Comparison of ENCODE assay signal across 13 cellular contexts in the genomic region with DNA sequence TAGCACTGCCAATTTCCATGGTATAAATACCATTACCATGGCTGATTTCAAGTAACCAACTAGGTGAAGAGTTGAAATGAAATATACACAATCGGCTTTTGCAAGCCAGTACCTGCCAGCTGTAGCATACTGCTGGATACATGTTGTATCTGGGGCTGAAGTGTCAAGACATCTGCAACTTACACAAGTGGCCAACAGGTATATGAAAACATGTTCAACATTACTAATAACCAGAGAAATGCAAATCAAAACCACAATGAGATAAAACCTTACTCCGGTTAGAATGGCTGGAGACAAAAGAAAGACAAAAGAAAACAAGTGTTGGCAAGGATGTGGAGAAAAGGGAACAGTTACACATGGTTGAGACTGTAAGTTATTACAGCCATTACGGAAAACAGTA. TPM values are rescaled to one million over a fixed set of nuclear protein-coding genes. Genes with fewer than 3 reads are reported as not detected.
A peak's percentile ranks its signal among the peaks of the same experiment; 100 is the strongest.
DNase-seq lines count a peak whose midpoint lies in the region; ATAC-seq, FAIRE-seq and TF ChIP-seq lines count a peak whose summit lies in the region.
"Had no signal": no experiment of that assay in that cellular context is flagged by ENCODE, and none has a peak within 500 bp of the region (broad histone marks: within the 10 kb centered on the region; RNA-seq: fewer than 3 reads in every experiment).

No MANE protein-coding gene starts in this region.

- H3K9me2 ChIP-seq in MM.1S (replicated peaks; ENCODE audit: insufficient read depth, low read length) = no peaks in the 10 kb centered on the region

- intact Hi-C loops in adrenal gland (cut with DNase I) = no loop called here

- 0 out of 2 replicates have a peak, but pooled peaks cover 3% of the 10 kb centered on the region for H4K20me1 ChIP-seq in MM.1S (ENCODE audit: insufficient read depth, low read length)

- H3K27me3 ChIP-seq in MM.1S (replicated peaks; ENCODE audit: insufficient read depth, low read length) (no peaks in the 10 kb centered on the region), trophoblast cell (ENCODE audit: insufficient read depth, low read length) (no peaks in the 10 kb centered on the region), adrenal gland (no peaks in the 10 kb centered on the region)

- WGBS in trophoblast cell (ENCODE audit: extremely low coverage, insufficient coverage, insufficient read length) = no CpG with 5 or more reads among the region's 3 CpGs
- 93 to 98% (median 95%) methylated on average over 3 of the region's 3 CpGs for WGBS in adrenal gland, 4 donors

- H3K23ac ChIP-seq in trophoblast cell (ENCODE audit: low read length) = no peak overlapping the region

- H3K4me1 Mint-ChIP-seq in progenitor cell of endocrine pancreas (ENCODE audit: low read depth) = peaks cover 3% of the 10 kb centered on the region

- H3K4me1 ChIP-seq in MM.1S (ENCODE audit: low read length) (peaks cover 53% of the 10 kb centered on the region), trophoblast cell (ENCODE audit: control insufficient read depth in 1 of 2, insufficient read depth in 2 of 2, low read length in 2 of 2) (no peaks in the 10 kb centered on the region), adrenal gland (replicated peaks in 1 of 2) (peaks cover under 1 to 11% of the 10 kb centered on the region in 2 donors)

- no peak overlapping the region for H4K12ac ChIP-seq in trophoblast cell (ENCODE audit: low read depth, low read length)

- H2AK5ac ChIP-seq in trophoblast cell (ENCODE audit: low read length) = no peak overlapping the region

- H2AFZ ChIP-seq in MM.1S (ENCODE audit: low read length) (no peak overlapping the region), trophoblast cell (ENCODE audit: insufficient read depth, low read length, poor library complexity) (no peak overlapping the region)

- H3K18ac ChIP-seq in trophoblast cell (ENCODE audit: low read length) = no peak overlapping the region

- H3K79me1 ChIP-seq in trophoblast cell (ENCODE audit: low read length) = no peaks in the 10 kb centered on the region

- H3K9me3 ChIP-seq in MM.1S (replicated peaks; ENCODE audit: insufficient read depth, low read length) (no peaks in the 10 kb centered on the region), trophoblast cell (ENCODE audit: insufficient read depth, low read depth, low read length) (no peaks in the 10 kb centered on the region), adrenal gland (replicated peaks in 1 of 3) (no peaks in the 10 kb centered on the region)

- no peak overlapping the region for H2BK5ac ChIP-seq in trophoblast cell (ENCODE audit: low read depth, low read length, poor library complexity)

- DNase-seq in GM12891 (ENCODE audit: insufficient read length, low spot score) (no peak), MM.1S (peak; percentile 81), trophoblast cell (no peak), adrenal gland (no peak), progenitor cell of endocrine pancreas (ENCODE audit: low spot score, unreplicated experiment) (no peak), hepatic stellate cell (ENCODE audit: low spot score) (no peak)
- DNase-seq: activated naive CD4-positive, alpha-beta T cell treated with Interleukin-2 at 50 U/mL for 16 hours; MV-4-11; NCI-H510A; stimulated activated CD4-positive, alpha-beta T cell treated with anti-CD3 and anti-CD28 coated beads, Interleukin-2, amount 100 ng/mL, for 24 hours had no signal

- peak; percentile 57 for FAIRE-seq in GM12891 (lab: Jason Lieb, UNC)
- FAIRE-seq: colon had no signal

- TF ChIP-seq POLR2A in GM12891 (IDR thresholded peaks at IDR 0.05; ENCODE audit: low read depth, low read length) (no peak), adrenal gland (IDR thresholded peaks at IDR 0.05) (no peak)

- H3K4ac ChIP-seq in trophoblast cell (ENCODE audit: low read depth, low read length) = no peak overlapping the region

- H3K36me3 ChIP-seq in MM.1S (replicated peaks; ENCODE audit: insufficient read depth, low read length) (peaks cover 33% of the 10 kb centered on the region), trophoblast cell (ENCODE audit: control insufficient read depth in 1 of 2, insufficient read depth in 2 of 2, low read length in 2 of 2) (peaks cover 0 to 2% of the 10 kb centered on the region in 2 experiments), adrenal gland (replicated peaks in 1 of 2) (peaks cover 0 to 81% of the 10 kb centered on the region in 2 donors)

- peak; percentile 91 for ATAC-seq in GM19328 (IDR thresholded peaks at IDR 0.05; ENCODE audit: unreplicated experiment)
- ATAC-seq in HG02840 (IDR thresholded peaks at IDR 0.05; ENCODE audit: low FRiP score, unreplicated experiment) = peak; percentile 75

- no peaks in the 10 kb centered on the region for H3K9me3 Mint-ChIP-seq in progenitor cell of endocrine pancreas (ENCODE audit: low read depth)

- no peak overlapping the region for H3K27ac Mint-ChIP-seq in progenitor cell of endocrine pancreas

- H3K27ac ChIP-seq in MM.1S (ENCODE audit: low read length) (peak overlapping the region; percentile 67; the same call in 1 of the 2 replicates), trophoblast cell (ENCODE audit: low read depth, low read length) (no peak overlapping the region), adrenal gland (no peak overlapping the region)

- H4K91ac ChIP-seq in trophoblast cell (ENCODE audit: low read depth, low read length) = no peak overlapping the region

- H3F3A ChIP-seq in MM.1S (ENCODE audit: insufficient read depth, low read length) = peaks cover 29% of the 10 kb centered on the region

- no peak overlapping the region for H3K14ac ChIP-seq in trophoblast cell (ENCODE audit: low read length)

- H3K36me3 Mint-ChIP-seq in progenitor cell of endocrine pancreas (ENCODE audit: insufficient read depth) = peaks cover 40% of the 10 kb centered on the region

- H3K4me2 ChIP-seq in MM.1S (ENCODE audit: low read depth, low read length) (peak overlapping the region; percentile 31; the same call in 1 of the 2 replicates), trophoblast cell (ENCODE audit: low read length) (no peak overlapping the region)

- no peak overlapping the region for H2BK120ac ChIP-seq in trophoblast cell (ENCODE audit: insufficient read depth, low read length, poor library complexity)

- no peak overlapping the region for H2BK12ac ChIP-seq in trophoblast cell (ENCODE audit: low read length)

- H3K9ac ChIP-seq in MM.1S (ENCODE audit: low read length) (no peak overlapping the region), trophoblast cell (ENCODE audit: low read length) (no peak overlapping the region)

- no peaks in the 10 kb centered on the region for H3K27me3 Mint-ChIP-seq in progenitor cell of endocrine pancreas

- no peak overlapping the region for H3K4me3 ChIP-seq in MM.1S (ENCODE audit: low read length)
- no peak overlapping the region for H3K4me3 ChIP-seq in trophoblast cell (ENCODE audit: low read depth, low read length)
- H3K4me3 ChIP-seq in adrenal gland = no peak overlapping the region

- no peak for TF ChIP-seq CTCF in MM.1S (IDR thresholded peaks at IDR 0.05; ENCODE audit: low read length)
- no peak for TF ChIP-seq CTCF in adrenal gland (IDR thresholded peaks at IDR 0.05)
- no peak for TF ChIP-seq CTCF in progenitor cell of endocrine pancreas (IDR thresholded peaks at IDR 0.05; ENCODE audit: unreplicated experiment)

- H4K8ac ChIP-seq in trophoblast cell (ENCODE audit: low read depth, low read length) = no peak overlapping the region

- H3K79me2 ChIP-seq in MM.1S (ENCODE audit: low read length) (peaks cover 86% of the 10 kb centered on the region), trophoblast cell (ENCODE audit: control insufficient read depth, insufficient read depth, low read length, poor library complexity) (no peaks in the 10 kb centered on the region)

- H3K4me3 Mint-ChIP-seq in progenitor cell of endocrine pancreas (ENCODE audit: low read depth) = no peak overlapping the region

TF ChIP-seq in GM12891, 5 proteins besides CTCF, POLR2A, EP300 and RAD21:
- TF ChIP-seq PAX5 (IDR thresholded peaks at IDR 0.05; ENCODE audit: insufficient read depth, low read length, severe bottlenecking) = no peak
- 0 out of 2 replicates have a peak, but pooled peaks have one; percentile 29 for TF ChIP-seq POU2F2 (IDR thresholded peaks at IDR 0.05; ENCODE audit: low read depth, low read length)
- TF ChIP-seq SPI1 (IDR thresholded peaks at IDR 0.05; ENCODE audit: low read depth, low read length) = no peak
- no peak for TF ChIP-seq POLR2AphosphoS5 (IDR thresholded peaks at IDR 0.05; ENCODE audit: low read depth, low read length)
- no peak for TF ChIP-seq TAF1 (IDR thresholded peaks at IDR 0.05; ENCODE audit: low read depth, low read length)

RNA-seq across cellular contexts. Expression of a gene that starts 11.6 kb away (rescaled TPM):
- polyA plus RNA-seq in GM12891 (2012; ENCODE audit: low read depth, missing spikeins) = 7.9 TPM
- 49.0 and 49.5 TPM in 2 replicates for polyA plus RNA-seq in trophoblast cell (2013)
- total RNA-seq in adrenal gland = 10 to 100 TPM; 26.0 to 87.3 (median 43.2) TPM
- 100 to 1,000 TPM in 1 of 3 donors, 10 to 100 TPM in 2; 62.5 to 128 (median 87.8) TPM for polyA plus RNA-seq in adrenal gland
- total RNA-seq in progenitor cell of endocrine pancreas = 56.9 and 61.8 TPM in 2 replicates
